Comparison of ENCODE assay signal across 18 cellular contexts in the genomic region with DNA sequence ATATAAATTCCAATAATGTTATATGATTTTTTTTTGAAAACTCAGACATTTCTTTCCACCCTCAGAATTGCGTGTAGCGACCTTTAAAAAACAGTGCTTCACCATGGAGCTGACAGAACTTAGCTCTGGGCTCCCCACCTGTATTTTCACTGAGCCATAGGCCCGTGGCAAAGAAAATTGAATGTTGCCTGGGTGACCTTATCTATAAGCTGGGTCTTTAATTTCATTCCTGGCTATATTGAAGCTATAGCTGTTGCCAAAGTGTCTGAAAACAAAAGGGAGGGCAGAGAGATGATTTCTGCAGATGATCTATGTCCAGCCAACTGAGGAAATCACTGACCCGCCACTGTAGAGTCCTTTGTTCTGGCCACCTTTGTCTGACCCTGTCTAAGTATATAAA.
DNase-seq lines count a peak whose midpoint lies in the region; ATAC-seq and TF ChIP-seq lines count a peak whose summit lies in the region.
"Had no signal": no experiment of that assay in that cellular context is flagged by ENCODE, and none has a peak within 500 bp of the region (broad histone marks: within the 10 kb centered on the region; RNA-seq: fewer than 3 reads in every experiment).

No MANE protein-coding gene starts in this region.

- no peaks in the 10 kb centered on the region for H3K27me3 ChIP-seq in SK-N-SH (ENCODE audit: insufficient read depth)
- no peaks in the 10 kb centered on the region for H3K27me3 ChIP-seq in neural progenitor cell
- H3K27me3 ChIP-seq: BLaER1 treated with 17β-estradiol and CSF1 and Interleukin-3, amounts not matched to agents 10 nM and 100 nM had no signal

- DNase-seq in SK-N-SH, result peak; percentile 26
- peak; percentile 27 for DNase-seq in SK-N-DZ (ENCODE audit: low spot score)
- no peak for DNase-seq in neural progenitor cell (ENCODE audit: low spot score)
- no peak for DNase-seq in KBM-7
- no peak for DNase-seq in activated T-helper 1 cell treated with anti-CD3 and anti-CD28 coated beads, Interleukin-12 subunit alpha, Interleukin-12 subunit beta, Interleukin-2, Interleukin-4 antibody, amounts not matched to agents 30 ng/mL and 10 ng/mL and 1 ng/mL, durations not matched to agents 14 hours and 24 hours and 36 hours (ENCODE audit: low spot score)
- DNase-seq: AML-193; Caco-2; Calu3; CD4-positive, alpha-beta T cell; CD8-positive, alpha-beta T cell; DMS79 treated with DMSO at 0.1 percent for 48 hours; GF-D8 had no signal

- CTCF ChIA-PET in SK-N-SH (lab: Yijun Ruan, JAX), result interaction anchor here (0.7 to 1.5 kb wide), 3 partner anchors 13 to 500 kb away, joined by 3 to 4 read pairs (median 4); no protein-coding TSS in a partner anchor

- no peak for TF ChIP-seq RAD21 in SK-N-SH (IDR thresholded peaks at IDR 0.05; ENCODE audit: low read length)

- H3K27me3 Mint-ChIP-seq in neural progenitor cell (ENCODE audit: insufficient read depth, low read depth), result no peaks in the 10 kb centered on the region
- no peaks in the 10 kb centered on the region for H3K27me3 Mint-ChIP-seq in activated T-helper 1 cell treated with anti-CD3 and anti-CD28 coated beads, Interleukin-12 subunit alpha, Interleukin-12 subunit beta, Interleukin-2, Interleukin-4 antibody, amounts not matched to agents 30 ng/mL and 10 ng/mL and 1 ng/mL, durations not matched to agents 14 hours and 24 hours and 36 hours (ENCODE audit: insufficient read depth)
- H3K27me3 Mint-ChIP-seq: B cell; CD4-positive, alpha-beta T cell had no signal

- peak overlapping the region; percentile 6 for H3K27ac Mint-ChIP-seq in neural progenitor cell
- no peak overlapping the region for H3K27ac Mint-ChIP-seq in activated T-helper 1 cell treated with anti-CD3 and anti-CD28 coated beads, Interleukin-12 subunit alpha, Interleukin-12 subunit beta, Interleukin-2, Interleukin-4 antibody, amounts not matched to agents 30 ng/mL and 10 ng/mL and 1 ng/mL, durations not matched to agents 14 hours and 24 hours and 36 hours
- H3K27ac Mint-ChIP-seq: B cell; CD4-positive, alpha-beta T cell; CD8-positive, alpha-beta T cell had no signal

- H3K9me2 ChIP-seq in SK-N-SH, result no peaks in the 10 kb centered on the region

- no peak for TF ChIP-seq EP300 in SK-N-SH (IDR thresholded peaks at IDR 0.05; ENCODE audit: borderline replicate concordance in 1 of 2, low read depth in 1 of 2, low read length in 1 of 2)

- in situ Hi-C loops in KBM-7 (cut with MboI; ENCODE audit: low pct_unique_long_range_greater_than_20kb, low sequenced_read_pairs), result no loop called here

- POLR2A ChIA-PET in SK-N-SH (lab: Yijun Ruan, JAX), result no interaction called here

- peaks cover 40% of the 10 kb centered on the region for H3K4me1 Mint-ChIP-seq in neural progenitor cell
- no peaks in the 10 kb centered on the region for H3K4me1 Mint-ChIP-seq in activated T-helper 1 cell treated with anti-CD3 and anti-CD28 coated beads, Interleukin-12 subunit alpha, Interleukin-12 subunit beta, Interleukin-2, Interleukin-4 antibody, amounts not matched to agents 30 ng/mL and 10 ng/mL and 1 ng/mL, durations not matched to agents 14 hours and 24 hours and 36 hours (ENCODE audit: low read depth)
- H3K4me1 Mint-ChIP-seq: B cell had no signal

- H3K4me1 ChIP-seq in SK-N-SH (ENCODE audit: control insufficient read depth in 1 of 2, insufficient read depth in 2 of 2, low read depth in 1 of 2, low read length in 1 of 2) (peaks cover 0 to 22% of the 10 kb centered on the region in 2 experiments; a peak in 2 of 4 replicates), neural progenitor cell (peaks cover 3% of the 10 kb centered on the region)
- H3K4me1 ChIP-seq: BLaER1 treated with 17β-estradiol and CSF1 and Interleukin-3, amounts not matched to agents 10 nM and 100 nM had no signal

- H3K9ac ChIP-seq in SK-N-SH (no peak overlapping the region), neural progenitor cell (no peak overlapping the region)
- H3K9ac ChIP-seq: BLaER1 treated with 17β-estradiol and CSF1 and Interleukin-3, amounts not matched to agents 10 nM and 100 nM had no signal

- no peak overlapping the region for H3K4me2 ChIP-seq in SK-N-SH
- no peak overlapping the region for H3K4me2 ChIP-seq in neural progenitor cell
- H3K4me2 ChIP-seq: A549; BLaER1 treated with 17β-estradiol and CSF1 and Interleukin-3, amounts not matched to agents 10 nM and 100 nM had no signal

- no peaks in the 10 kb centered on the region for H3F3A ChIP-seq in SK-N-SH (replicated peaks; ENCODE audit: insufficient read depth)
- H3F3A ChIP-seq in neural progenitor cell (ENCODE audit: low read depth), result peaks cover 6% of the 10 kb centered on the region

- H3K79me2 ChIP-seq in SK-N-SH (ENCODE audit: insufficient read depth) (no peaks in the 10 kb centered on the region), neural progenitor cell (ENCODE audit: low read depth) (no peaks in the 10 kb centered on the region)

- intact Hi-C loops in activated T-helper 1 cell treated with anti-CD3 and anti-CD28 coated beads, Interleukin-12 subunit alpha, Interleukin-12 subunit beta, Interleukin-2, Interleukin-4 antibody, amounts not matched to agents 30 ng/mL and 10 ng/mL and 1 ng/mL, durations not matched to agents 14 hours and 24 hours and 36 hours (cut with micrococcal nuclease), result no loop called here

- H2AFZ ChIP-seq in SK-N-SH (ENCODE audit: low read depth) (no peak overlapping the region), neural progenitor cell (replicated peaks) (no peak overlapping the region)

- no peaks in the 10 kb centered on the region for H3K9me3 ChIP-seq in SK-N-SH
- no peaks in the 10 kb centered on the region for H3K9me3 ChIP-seq in neural progenitor cell (ENCODE audit: low read depth)
- H3K9me3 ChIP-seq: A549; BLaER1 treated with 17β-estradiol and CSF1 and Interleukin-3, amounts not matched to agents 10 nM and 100 nM; Caco-2 had no signal

- peak overlapping the region in 1 of 2 experiments; percentile 76; a peak in 2 of 4 replicates for H3K27ac ChIP-seq in SK-N-SH (ENCODE audit: low read depth in 2 of 2, low read length in 1 of 2)
- no peak overlapping the region for H3K27ac ChIP-seq in neural progenitor cell
- H3K27ac ChIP-seq: 22Rv1; BLaER1 treated with 17β-estradiol and CSF1 and Interleukin-3, amounts not matched to agents 10 nM and 100 nM; C4-2B had no signal

- 57% methylated on average over 4 of the region's 4 CpGs for WGBS in SK-N-SH (ENCODE audit: low lambda C conversion rate)

- H4K20me1 ChIP-seq in SK-N-SH (ENCODE audit: insufficient read depth), result no peaks in the 10 kb centered on the region
- no peaks in the 10 kb centered on the region for H4K20me1 ChIP-seq in neural progenitor cell (ENCODE audit: low read depth)
- H4K20me1 ChIP-seq: BLaER1 treated with 17β-estradiol and CSF1 and Interleukin-3, amounts not matched to agents 10 nM and 100 nM had no signal

- H3K36me3 Mint-ChIP-seq in neural progenitor cell, result no peaks in the 10 kb centered on the region
- H3K36me3 Mint-ChIP-seq in activated T-helper 1 cell treated with anti-CD3 and anti-CD28 coated beads, Interleukin-12 subunit alpha, Interleukin-12 subunit beta, Interleukin-2, Interleukin-4 antibody, amounts not matched to agents 30 ng/mL and 10 ng/mL and 1 ng/mL, durations not matched to agents 14 hours and 24 hours and 36 hours (ENCODE audit: low read depth), result no peaks in the 10 kb centered on the region
- H3K36me3 Mint-ChIP-seq: CD8-positive, alpha-beta T cell had no signal

- TF ChIP-seq CTCF in SK-N-SH (IDR thresholded peaks at IDR 0.05) (no peak), neural progenitor cell (IDR thresholded peaks at IDR 0.05) (no peak)

- H3K9me3 Mint-ChIP-seq in neural progenitor cell, result no peaks in the 10 kb centered on the region
- H3K9me3 Mint-ChIP-seq in activated T-helper 1 cell treated with anti-CD3 and anti-CD28 coated beads, Interleukin-12 subunit alpha, Interleukin-12 subunit beta, Interleukin-2, Interleukin-4 antibody, amounts not matched to agents 30 ng/mL and 10 ng/mL and 1 ng/mL, durations not matched to agents 14 hours and 24 hours and 36 hours, result no peaks in the 10 kb centered on the region
- H3K9me3 Mint-ChIP-seq: CD4-positive, alpha-beta T cell had no signal

- no peak overlapping the region for H3K4me3 Mint-ChIP-seq in neural progenitor cell
- H3K4me3 Mint-ChIP-seq in activated T-helper 1 cell treated with anti-CD3 and anti-CD28 coated beads, Interleukin-12 subunit alpha, Interleukin-12 subunit beta, Interleukin-2, Interleukin-4 antibody, amounts not matched to agents 30 ng/mL and 10 ng/mL and 1 ng/mL, durations not matched to agents 14 hours and 24 hours and 36 hours, result no peak overlapping the region
- H3K4me3 Mint-ChIP-seq: B cell; CD4-positive, alpha-beta T cell; CD8-positive, alpha-beta T cell had no signal

- H3K36me3 ChIP-seq in SK-N-SH (replicated peaks in 1 of 2; ENCODE audit: control insufficient read depth in 1 of 2, insufficient read depth in 2 of 2, low read length in 1 of 2) (no peaks in the 10 kb centered on the region), neural progenitor cell (no peaks in the 10 kb centered on the region)
- H3K36me3 ChIP-seq: BLaER1 treated with 17β-estradiol and CSF1 and Interleukin-3, amounts not matched to agents 10 nM and 100 nM had no signal

- no peak for ATAC-seq in SK-N-SH treated with all-trans-retinoic acid at 6 μM for 48 hours
- ATAC-seq: A549; CD8-positive, alpha-beta T cell had no signal

- H3K4me3 ChIP-seq in SK-N-SH (ENCODE audit: low read depth in 2 of 2, low read length in 1 of 2) (no peak overlapping the region), neural progenitor cell (no peak overlapping the region)
- H3K4me3 ChIP-seq: A549; BLaER1 treated with 17β-estradiol and CSF1 and Interleukin-3, amounts not matched to agents 10 nM and 100 nM had no signal

TF ChIP-seq in SK-N-SH treated with all-trans-retinoic acid at 6 μM for 48 hours, 23 proteins besides CTCF, POLR2A, EP300 and RAD21 (continues in another document):
- TF ChIP-seq, protein P1, sequence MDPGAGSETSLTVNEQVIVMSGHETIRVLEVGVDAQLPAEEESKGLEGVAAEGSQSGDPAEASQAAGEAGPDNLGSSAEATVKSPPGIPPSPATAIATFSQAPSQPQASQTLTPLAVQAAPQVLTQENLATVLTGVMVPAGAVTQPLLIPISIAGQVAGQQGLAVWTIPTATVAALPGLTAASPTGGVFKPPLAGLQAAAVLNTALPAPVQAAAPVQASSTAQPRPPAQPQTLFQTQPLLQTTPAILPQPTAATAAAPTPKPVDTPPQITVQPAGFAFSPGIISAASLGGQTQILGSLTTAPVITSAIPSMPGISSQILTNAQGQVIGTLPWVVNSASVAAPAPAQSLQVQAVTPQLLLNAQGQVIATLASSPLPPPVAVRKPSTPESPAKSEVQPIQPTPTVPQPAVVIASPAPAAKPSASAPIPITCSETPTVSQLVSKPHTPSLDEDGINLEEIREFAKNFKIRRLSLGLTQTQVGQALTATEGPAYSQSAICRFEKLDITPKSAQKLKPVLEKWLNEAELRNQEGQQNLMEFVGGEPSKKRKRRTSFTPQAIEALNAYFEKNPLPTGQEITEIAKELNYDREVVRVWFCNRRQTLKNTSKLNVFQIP (CRISPR knock-in tag; IDR thresholded peaks at IDR 0.05; ENCODE audit: borderline replicate concordance, low read depth), result no peak
- no peak for TF ChIP-seq ZNF565 (CRISPR knock-in tag; conservative IDR thresholded peaks at IDR 0.05; ENCODE audit: low read depth)
- no peak for TF ChIP-seq BACH2 (CRISPR knock-in tag; IDR thresholded peaks at IDR 0.05; ENCODE audit: borderline replicate concordance)
- no peak for TF ChIP-seq ZFP3 (CRISPR knock-in tag; IDR thresholded peaks at IDR 0.05)
- TF ChIP-seq ZNF8 (CRISPR knock-in tag; IDR thresholded peaks at IDR 0.05), result no peak
- TF ChIP-seq ZC3H10 (CRISPR knock-in tag; IDR thresholded peaks at IDR 0.05), result no peak
- TF ChIP-seq ISL1 (CRISPR knock-in tag; IDR thresholded peaks at IDR 0.05), result no peak

Comparison
In these comparisons a context has a peak if more than half of its experiments do, and no peak if none do; other contexts are left out.
1. DNase-seq: peak in SK-N-SH (single experiment) and SK-N-DZ (single experiment); none in neural progenitor cell (single experiment), KBM-7 (single experiment) and activated T-helper 1 cell treated with anti-CD3 and anti-CD28 coated beads, Interleukin-12 subunit alpha, Interleukin-12 subunit beta, Interleukin-2, Interleukin-4 antibody, amounts not matched to agents 30 ng/mL and 10 ng/mL and 1 ng/mL, durations not matched to agents 14 hours and 24 hours and 36 hours (single experiment).